40 cellular contexts compared by ENCODE assay signal in the genomic region with DNA sequence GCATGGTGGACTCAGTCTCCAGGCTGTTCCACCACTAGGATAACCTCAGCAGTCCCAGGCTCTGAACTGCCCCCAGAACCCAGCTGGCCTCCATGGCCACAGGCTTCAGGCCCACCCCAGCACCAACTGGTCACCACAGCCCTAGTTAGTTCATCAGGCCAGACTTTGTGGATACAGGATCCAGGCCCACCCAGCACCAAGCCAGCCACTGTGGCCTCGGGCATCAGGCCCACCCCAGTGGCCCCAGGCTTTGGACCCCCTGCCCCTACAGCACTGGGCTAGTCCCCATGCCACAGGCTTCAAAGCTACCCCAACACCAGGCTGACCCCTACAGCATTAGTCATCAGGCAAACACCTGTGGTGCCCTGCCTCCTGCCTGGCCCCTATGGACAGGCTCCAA. TPM values are rescaled to one million over a fixed set of nuclear protein-coding genes. Genes with fewer than 3 reads are reported as not detected.
"Had no signal": no experiment of that assay in that cellular context is flagged by ENCODE, and none has a peak within 500 bp of the region (broad histone marks: within the 10 kb centered on the region; RNA-seq: fewer than 3 reads in every experiment).

No MANE protein-coding gene starts in this region.

- H3K36me3 ChIP-seq: adrenal gland, ascending aorta, brain microvascular endothelial cell, breast epithelium, cardiac muscle cell had no signal

- ATAC-seq: activated naive CD4-positive, alpha-beta T cell treated with anti-CD3 and anti-CD28 coated beads, Interleukin-2, amount 50 U/mL, for 72 hours; activated naive CD8-positive, alpha-beta T cell treated with anti-CD3 and anti-CD28 coated beads, Interleukin-2, amount 50 U/mL, for 24 hours; activated T-cell treated with anti-CD3 and anti-CD28 coated beads, Interleukin-2, amount 50 U/mL, for 4 hours; activated T-cell treated with anti-CD3 and anti-CD28 coated beads, Interleukin-2, amount 50 U/mL, for 72 hours; activated T-helper 17 cell treated with anti-CD3 and anti-CD28 coated beads, Interleukin-2, amount 50 U/mL, for 72 hours; body of pancreas had no signal

- FAIRE-seq: bronchial epithelial cell had no signal

- H3K4me3 ChIP-seq: adrenal gland, ascending aorta, body of pancreas, breast epithelium, cardiac muscle cell had no signal

- DNase-seq: activated effector memory CD4-positive, alpha-beta T cell treated with anti-CD3 and anti-CD28 coated beads, Interleukin-2, amount 50 U/mL, for 16 hours; activated effector memory CD4-positive, alpha-beta T cell treated with Interleukin-2 at 50 U/mL for 16 hours; activated gamma-delta T cell; activated gamma-delta T cell treated with Interleukin-2 at 50 U/mL for 16 hours; activated naive CD4-positive, alpha-beta T cell; activated naive CD4-positive, alpha-beta T cell treated with anti-CD3 and anti-CD28 coated beads for 36 hours; activated naive CD4-positive, alpha-beta T cell treated with anti-CD3 and anti-CD28 coated beads, Interleukin-2, amount 10 ng/mL, durations not matched to agents 7 days and 5 days; activated naive CD4-positive, alpha-beta T cell treated with anti-CD3 and anti-CD28 coated beads, Interleukin-2, amount 50 U/mL, for 16 hours; activated naive CD4-positive, alpha-beta T cell treated with Interleukin-2 at 50 U/mL for 16 hours; activated naive CD8-positive, alpha-beta T cell treated with anti-CD3 and anti-CD28 coated beads for 36 hours; activated naive CD8-positive, alpha-beta T cell treated with anti-CD3 and anti-CD28 coated beads, Interleukin-2, amount 10 ng/mL, durations not matched to agents 7 days and 5 days; activated naive CD8-positive, alpha-beta T cell treated with anti-CD3 and anti-CD28 coated beads, Interleukin-2, amount 50 U/mL, for 24 hours; activated T-cell treated with anti-CD3 and anti-CD28 coated beads for 4 hours; activated T-cell treated with anti-CD3 and anti-CD28 coated beads, Interleukin-2, amount 50 U/mL, for 1 hour; activated T-cell treated with anti-CD3 and anti-CD28 coated beads, Interleukin-2, amount 50 U/mL, for 24 hours; activated T-cell treated with anti-CD3 and anti-CD28 coated beads, Interleukin-2, amount 50 U/mL, for 4 hours; activated T-cell treated with anti-CD3 and anti-CD28 coated beads, Interleukin-2, amount 50 U/mL, for 48 hours; activated T-cell treated with anti-CD3 and anti-CD28 coated beads, Interleukin-2, amount 50 U/mL, for 72 hours; adrenal gland; amniotic stem cell; amygdala; anterior cingulate cortex; aorta; body of pancreas; brain microvascular endothelial cell; caudate nucleus; central memory CD4-positive, alpha-beta T cell; cerebellar nuclear complex had no signal

- H3K9me3 ChIP-seq: adrenal gland, ascending aorta, body of pancreas, breast epithelium had no signal

- H3K27me3 ChIP-seq: ascending aorta, body of pancreas, brain microvascular endothelial cell, cardiac muscle cell had no signal

- H3K4me1 ChIP-seq: adrenal gland, ascending aorta, body of pancreas, breast epithelium had no signal

- H3K27ac ChIP-seq: adrenal gland, ascending aorta, body of pancreas, brain microvascular endothelial cell, breast epithelium, cardiac muscle cell had no signal

RNA-seq across cellular contexts. Expression of gene ZCCHC13, which starts 50.0 kb away (rescaled TPM):
- total RNA-seq: activated naive CD4-positive, alpha-beta T cell treated with anti-CD3 and anti-CD28 coated beads for 36 hours; activated naive CD4-positive, alpha-beta T cell treated with anti-CD3 and anti-CD28 coated beads, Interleukin-2, amount 50 U/mL, for 72 hours; activated naive CD8-positive, alpha-beta T cell treated with anti-CD3 and anti-CD28 coated beads for 36 hours; activated naive CD8-positive, alpha-beta T cell treated with anti-CD3 and anti-CD28 coated beads, Interleukin-2, amount 10 ng/mL, durations not matched to agents 7 days and 5 days; activated T-cell treated with anti-CD3 and anti-CD28 coated beads, Interleukin-2, amount 50 U/mL, for 4 hours; activated T-cell treated with anti-CD3 and anti-CD28 coated beads, Interleukin-2, amount 50 U/mL, for 72 hours; activated T-helper 1 cell treated with anti-CD3 and anti-CD28 coated beads, Interleukin-12 subunit alpha, Interleukin-12 subunit beta, Interleukin-2, Interleukin-4 antibody, amounts not matched to agents 30 ng/mL and 10 ng/mL and 1 ng/mL, durations not matched to agents 14 hours and 24 hours and 36 hours; activated T-helper 17 cell treated with anti-CD3 and anti-CD28 coated beads, Interleukin-2, amount 50 U/mL, for 72 hours; activated T-helper 2 cell treated with anti-CD3 and anti-CD28 coated beads, Interferon-gamma antibody, Interleukin-2, Interleukin-4, amounts not matched to agents 10 μg/mL and 5 μg/mL and 100 μg/mL, durations not matched to agents 14 hours and 24 hours and 36 hours; adrenal gland; aorta; ascending aorta; astrocyte; body of pancreas; breast epithelium; bronchial epithelial cell; cardiac muscle cell; cardiac septum; cerebellum had no signal
- polyA plus RNA-seq: adipose tissue, adrenal gland, aorta, cardiac muscle cell had no signal
